Comparison of ENCODE assay signal across 9 cellular contexts in genomic region chr4:52936729-52937128, GRCh38.
"Had no signal": no experiment of that assay in that cellular context is flagged by ENCODE, and none has a peak within 500 bp of the region (broad histone marks: within the 10 kb centered on the region; RNA-seq: fewer than 3 reads in every experiment).

No MANE protein-coding gene starts in this region.

- H3K4me1 ChIP-seq: HAP-1 had no signal

- H3K27ac ChIP-seq: GM23248, HL-60 had no signal

- DNase-seq: GM23248, GOT3, H7, HFFc6, IMR-90 had no signal

- H3K36me3 ChIP-seq: HAP-1 had no signal

- ATAC-seq: HCT116, K562 had no signal

- H3K9me3 ChIP-seq: HAP-1 had no signal

- FAIRE-seq: K562 had no signal

- H2AFZ ChIP-seq: GM23248 had no signal

- H3K27ac Mint-ChIP-seq: HFFc6 had no signal

- H3K9ac ChIP-seq: GM23248 had no signal

- H3K9me3 Mint-ChIP-seq: HFFc6 had no signal

- H3K4me3 Mint-ChIP-seq: HFFc6 had no signal

- H3K4me3 ChIP-seq: GM23248, HAP-1, K562 had no signal
